Comparison of ENCODE assay signal across 1 cellular context in genomic region chr21:34775793-34776192, GRCh38.
TF ChIP-seq lines count a peak whose summit lies in the region.

No MANE protein-coding gene starts in this region.

TF ChIP-seq in K562, 482 proteins besides CTCF, POLR2A, EP300 and RAD21 (continued from another document and continues in another):
- TF ChIP-seq FOXO4 (CRISPR knock-in tag; IDR thresholded peaks at IDR 0.05): no peak
- TF ChIP-seq E4F1 (CRISPR knock-in tag; IDR thresholded peaks at IDR 0.05; ENCODE audit: borderline replicate concordance): no peak
- TF ChIP-seq MBD1 (CRISPR knock-in tag; IDR thresholded peaks at IDR 0.05): no peak
- TF ChIP-seq NONO (IDR thresholded peaks at IDR 0.05; ENCODE audit: low read depth in 2 of 2, low read length in 1 of 2): no peak
- TF ChIP-seq NCOA6 (IDR thresholded peaks at IDR 0.05): no peak
- no peak for TF ChIP-seq MAX (CRISPR knock-in tag; IDR thresholded peaks at IDR 0.05)
- TF ChIP-seq ZNF511 (CRISPR knock-in tag; IDR thresholded peaks at IDR 0.05): no peak
- no peak for TF ChIP-seq ZNF717 (CRISPR knock-in tag; IDR thresholded peaks at IDR 0.05)
- TF ChIP-seq MTF1 (CRISPR knock-in tag; IDR thresholded peaks at IDR 0.05; ENCODE audit: borderline replicate concordance): no peak
- TF ChIP-seq CBFA2T3 (IDR thresholded peaks at IDR 0.05): no peak
- TF ChIP-seq CEBPB (tag; IDR thresholded peaks at IDR 0.05): no peak
- peak; percentile 25; the same call in 1 of the 2 replicates for TF ChIP-seq BMI1 (IDR thresholded peaks at IDR 0.05; ENCODE audit: low read length)
- no peak for TF ChIP-seq POLR3A (IDR thresholded peaks at IDR 0.05; ENCODE audit: borderline replicate concordance, extremely low read depth, insufficient read depth, insufficient read length)
- TF ChIP-seq E2F3 (CRISPR knock-in tag; IDR thresholded peaks at IDR 0.05): no peak
- TF ChIP-seq MGA (IDR thresholded peaks at IDR 0.05): peak; percentile 24; the same call in 1 of the 2 replicates
- no peak for TF ChIP-seq TRIM28 (IDR thresholded peaks at IDR 0.05)
- no peak for TF ChIP-seq ZNF76 (CRISPR knock-in tag; IDR thresholded peaks at IDR 0.05; ENCODE audit: borderline replicate concordance)
- TF ChIP-seq POLR2AphosphoS5 (IDR thresholded peaks at IDR 0.05; ENCODE audit: control insufficient read depth, insufficient read depth, low read depth, low read length): no peak
- no peak for TF ChIP-seq TEAD2 (tag; IDR thresholded peaks at IDR 0.05)
- TF ChIP-seq NFXL1 (CRISPR knock-in tag; IDR thresholded peaks at IDR 0.05): no peak
- no peak for TF ChIP-seq GTF3C2 (IDR thresholded peaks at IDR 0.05; ENCODE audit: borderline replicate concordance, extremely low read depth, insufficient read length)
- 0 out of 2 replicates have a peak, but pooled peaks have one; percentile 28 for TF ChIP-seq MYC (IDR thresholded peaks at IDR 0.05; ENCODE audit: low read depth, low read length)
- TF ChIP-seq MYC (CRISPR knock-in tag; IDR thresholded peaks at IDR 0.05; ENCODE audit: borderline replicate concordance, low read depth): no peak
- no peak for TF ChIP-seq NUFIP1 (IDR thresholded peaks at IDR 0.05; ENCODE audit: partially characterized antibody)
- TF ChIP-seq MAFK (IDR thresholded peaks at IDR 0.05; ENCODE audit: low read length): no peak
- no peak for TF ChIP-seq ZNF445 (CRISPR knock-in tag; IDR thresholded peaks at IDR 0.05; ENCODE audit: low read depth)
- no peak for TF ChIP-seq TBL1XR1 (IDR thresholded peaks at IDR 0.05; ENCODE audit: low read length in 2 of 2)
- no peak for TF ChIP-seq C11orf30 (IDR thresholded peaks at IDR 0.05; ENCODE audit: low read depth)
- no peak for TF ChIP-seq ELK3 (CRISPR knock-in tag; IDR thresholded peaks at IDR 0.05)
- TF ChIP-seq DNMT1 (IDR thresholded peaks at IDR 0.05): no peak
- no peak for TF ChIP-seq ZNF24 (IDR thresholded peaks at IDR 0.05)
- TF ChIP-seq ETV6 (IDR thresholded peaks at IDR 0.05; ENCODE audit: borderline replicate concordance in 1 of 2, low read depth in 2 of 2, low read length in 1 of 2): no peak
- TF ChIP-seq ETV6 (CRISPR knock-in tag; IDR thresholded peaks at IDR 0.05; ENCODE audit: borderline replicate concordance): no peak
- TF ChIP-seq SP1 (CRISPR knock-in tag; IDR thresholded peaks at IDR 0.05): no peak
- no peak for TF ChIP-seq DACH1 (IDR thresholded peaks at IDR 0.05; ENCODE audit: partially characterized antibody)
- no peak for TF ChIP-seq ZNF639 (CRISPR knock-in tag; conservative IDR thresholded peaks at IDR 0.05 in 1 of 2, IDR thresholded peaks at IDR 0.05 in 1 of 2)
- TF ChIP-seq ESRRA (IDR thresholded peaks at IDR 0.05; ENCODE audit: borderline replicate concordance, low read depth): no peak
- no peak for TF ChIP-seq ZNF507 (tag; conservative IDR thresholded peaks at IDR 0.05)
- TF ChIP-seq BCOR (IDR thresholded peaks at IDR 0.05): no peak
